In the genomic region with DNA sequence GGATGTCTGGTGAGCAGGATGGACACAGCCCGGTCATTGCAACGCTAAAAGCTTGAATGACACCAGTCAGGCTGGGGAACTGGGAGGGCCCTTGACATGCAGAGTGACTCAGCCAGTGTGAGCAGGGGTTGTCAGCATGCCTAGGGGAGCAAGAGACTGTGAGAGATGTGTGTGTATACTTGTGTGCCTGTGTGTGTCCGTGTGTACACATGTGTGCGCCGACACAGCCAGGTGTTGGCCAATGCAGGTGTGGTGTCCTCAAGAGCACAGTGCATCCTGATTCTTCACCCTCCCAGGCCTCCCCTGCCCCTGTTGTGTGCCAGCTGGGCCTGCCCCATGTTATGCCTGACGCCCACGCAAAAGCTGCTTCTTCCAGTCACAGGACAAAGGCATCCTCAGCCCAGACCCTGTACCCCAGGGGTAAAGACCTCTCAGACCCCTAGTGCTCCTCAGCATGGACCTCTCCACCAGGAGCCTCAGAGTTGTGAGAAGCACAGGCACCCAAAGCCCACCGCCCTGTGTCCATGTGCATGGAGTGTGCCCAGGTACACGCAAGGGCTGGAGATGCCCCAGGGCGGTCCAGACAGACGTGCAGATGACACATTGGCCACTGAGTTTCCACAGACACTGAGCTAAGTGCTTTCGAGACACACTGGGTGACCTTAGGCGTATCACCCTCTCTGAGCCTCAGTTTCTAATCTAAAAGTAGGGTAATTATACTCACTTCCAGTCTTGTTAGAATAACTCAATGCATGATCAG, we compare ENCODE assay signal across 1 cellular context.
TF ChIP-seq lines count a peak whose summit lies in the region.

No MANE protein-coding gene starts in this region.

TF ChIP-seq in IMR-90, 13 proteins besides CTCF, POLR2A, EP300 and RAD21:
- TF ChIP-seq CEBPB (IDR thresholded peaks at IDR 0.05; ENCODE audit: low read depth, low read length): no peak
- TF ChIP-seq RCOR1 (IDR thresholded peaks at IDR 0.05; ENCODE audit: insufficient replicate concordance, low read length): no peak
- TF ChIP-seq BHLHE40 (IDR thresholded peaks at IDR 0.05; ENCODE audit: low read depth, low read length): no peak
- no peak for TF ChIP-seq SMC3 (IDR thresholded peaks at IDR 0.05; ENCODE audit: low read depth, low read length)
- no peak for TF ChIP-seq FOS (IDR thresholded peaks at IDR 0.05; ENCODE audit: low read depth, low read length)
- TF ChIP-seq RFX5 (IDR thresholded peaks at IDR 0.05; ENCODE audit: low read depth, low read length): no peak
- no peak for TF ChIP-seq MXI1 (IDR thresholded peaks at IDR 0.05; ENCODE audit: borderline replicate concordance, low read depth, low read length)
- TF ChIP-seq, protein P1, sequence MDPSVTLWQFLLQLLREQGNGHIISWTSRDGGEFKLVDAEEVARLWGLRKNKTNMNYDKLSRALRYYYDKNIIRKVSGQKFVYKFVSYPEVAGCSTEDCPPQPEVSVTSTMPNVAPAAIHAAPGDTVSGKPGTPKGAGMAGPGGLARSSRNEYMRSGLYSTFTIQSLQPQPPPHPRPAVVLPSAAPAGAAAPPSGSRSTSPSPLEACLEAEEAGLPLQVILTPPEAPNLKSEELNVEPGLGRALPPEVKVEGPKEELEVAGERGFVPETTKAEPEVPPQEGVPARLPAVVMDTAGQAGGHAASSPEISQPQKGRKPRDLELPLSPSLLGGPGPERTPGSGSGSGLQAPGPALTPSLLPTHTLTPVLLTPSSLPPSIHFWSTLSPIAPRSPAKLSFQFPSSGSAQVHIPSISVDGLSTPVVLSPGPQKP (IDR thresholded peaks at IDR 0.05; ENCODE audit: borderline replicate concordance, low read depth, low read length): no peak
- TF ChIP-seq MAFK (IDR thresholded peaks at IDR 0.05; ENCODE audit: low read depth, low read length): no peak
- no peak for TF ChIP-seq CHD1 (IDR thresholded peaks at IDR 0.05; ENCODE audit: low read depth, low read length)
- no peak for TF ChIP-seq NFE2L2 (IDR thresholded peaks at IDR 0.05; ENCODE audit: low read depth, low read length)
- no peak for TF ChIP-seq MAZ (IDR thresholded peaks at IDR 0.05; ENCODE audit: borderline replicate concordance, low read depth, low read length)
- no peak for TF ChIP-seq USF2 (IDR thresholded peaks at IDR 0.05; ENCODE audit: low read depth, low read length)
